Comparison of ENCODE assay signal across 8 cellular contexts in genomic region chr12:65306603-65307501, GRCh38. TPM values are rescaled to one million over a fixed set of nuclear protein-coding genes. Genes with fewer than 3 reads are reported as not detected.
DNase-seq lines count a peak whose midpoint lies in the region; ATAC-seq and TF ChIP-seq lines count a peak whose summit lies in the region.

No MANE protein-coding gene starts in this region.

- peak overlapping the region; percentile 40 for H3K27ac ChIP-seq in AG04450 (ENCODE audit: low read depth, low read length)
- H3K27ac ChIP-seq in thyroid gland: no peak overlapping the region

- WGBS in thyroid gland, 2 donors: 52 to 59% methylated on average over 8 of the region's 8 CpGs

- H3K27me3 ChIP-seq in AG04450 (ENCODE audit: control insufficient read depth, insufficient read depth, low read length) (no peaks in the 10 kb centered on the region), thyroid gland (no peaks in the 10 kb centered on the region)

- H3K36me3 ChIP-seq in mucosa of descending colon (ENCODE audit: low read depth): no peaks in the 10 kb centered on the region
- no peaks in the 10 kb centered on the region for H3K36me3 ChIP-seq in thyroid gland

- H3K9me3 ChIP-seq in AG04450 (ENCODE audit: control insufficient read depth, insufficient read depth, low read length): no peaks in the 10 kb centered on the region
- no peaks in the 10 kb centered on the region for H3K9me3 ChIP-seq in mucosa of descending colon
- no peaks in the 10 kb centered on the region for H3K9me3 ChIP-seq in thyroid gland

- TF ChIP-seq CTCF in AG04450 (IDR thresholded peaks at IDR 0.05; ENCODE audit: low read depth, low read length) (peak; percentile 79), mucosa of descending colon (IDR thresholded peaks at IDR 0.05) (peak; percentile 14), thyroid gland (IDR thresholded peaks at IDR 0.05) (peak in 3 of 6 experiments; percentile 23 to 46 (median 25))

- CTCF ChIA-PET in AG04450 (lab: Charles Lee): interaction anchor here (0.6 to 2.3 kb wide), 17 partner anchors 9 to 814 kb away, joined by 3 to 8 read pairs (median 3); no protein-coding TSS in a partner anchor

- TF ChIP-seq POLR2A in thyroid gland (IDR thresholded peaks at IDR 0.05): no peak

- POLR2A ChIA-PET in AG04450 (lab: Yijun Ruan, JAX): interaction anchor here (1.0 to 1.2 kb wide), 2 partner anchors 259 to 295 kb away, joined by 3 to 4 read pairs; no protein-coding TSS in a partner anchor

- ATAC-seq in GM18868 (IDR thresholded peaks at IDR 0.05; ENCODE audit: unreplicated experiment) (peak; percentile 62), mucosa of descending colon (peak; percentile 25)

- H3K4me3 ChIP-seq in AG04450 (ENCODE audit: low read depth, low read length) (no peak overlapping the region), mucosa of descending colon (no peak overlapping the region), thyroid gland (replicated peaks in 1 of 3) (no peak overlapping the region)

- H3K4me1 ChIP-seq in mucosa of descending colon (ENCODE audit: low read depth) (no peaks in the 10 kb centered on the region), thyroid gland (no peaks in the 10 kb centered on the region)

- intact Hi-C loops in mucosa of descending colon (cut with DNase I, micrococcal nuclease) (no loop called here), thyroid gland (cut with DNase I) (no loop called here)

- DNase-seq in AG04450 (ENCODE audit: low read depth, low spot score) (peak; percentile 39), NOMO-1 treated with DMSO at 0.1 percent for 48 hours (lab: John Stamatoyannopoulos, UW; ENCODE audit: unreplicated experiment) (peak; percentile 66), dermis blood vessel endothelial cell (peak; percentile 79), mucosa of descending colon (peak in 2 of 3 donors; percentile 24 to 49), NCI-H1694 treated with DMSO at 0.1 percent for 48 hours (lab: John Stamatoyannopoulos, UW) (no peak), thyroid gland (no peak), amniotic stem cell (lab: John Stamatoyannopoulos, UW) (no peak)

RNA-seq across cellular contexts. Expression of gene MSRB3, which starts 28.4 kb away (rescaled TPM):
- polyA plus RNA-seq in AG04450 (2011; rRNA removed): 60.9 and 75.6 TPM in 2 replicates
- 76.5 and 78.1 TPM in 2 replicates for polyA minus RNA-seq in AG04450 (2011; rRNA and poly(A)+ RNA removed)
- total RNA-seq in dermis blood vessel endothelial cell: 40.0 and 67.5 TPM in 2 replicates
- 100 to 1,000 TPM in 1 of 3 donors, 10 to 100 TPM in 1, 1 to 10 TPM in 1; 8.1 to 154 (median 18.3) TPM for total RNA-seq in mucosa of descending colon
- 10 to 100 TPM; 12.0 to 29.2 (median 18.5) TPM for total RNA-seq in thyroid gland

Comparison
In these comparisons a context has a peak if more than half of its experiments do, and no peak if none do; other contexts are left out.
1. DNase-seq: peak in AG04450 (single experiment), NOMO-1 treated with DMSO at 0.1 percent for 48 hours (single experiment), dermis blood vessel endothelial cell (single experiment) and mucosa of descending colon (2 of 3); none in NCI-H1694 treated with DMSO at 0.1 percent for 48 hours (single experiment), thyroid gland (0 of 2) and amniotic stem cell (single experiment).